ENCODE assay signal across 21 cellular contexts in the genomic region with DNA sequence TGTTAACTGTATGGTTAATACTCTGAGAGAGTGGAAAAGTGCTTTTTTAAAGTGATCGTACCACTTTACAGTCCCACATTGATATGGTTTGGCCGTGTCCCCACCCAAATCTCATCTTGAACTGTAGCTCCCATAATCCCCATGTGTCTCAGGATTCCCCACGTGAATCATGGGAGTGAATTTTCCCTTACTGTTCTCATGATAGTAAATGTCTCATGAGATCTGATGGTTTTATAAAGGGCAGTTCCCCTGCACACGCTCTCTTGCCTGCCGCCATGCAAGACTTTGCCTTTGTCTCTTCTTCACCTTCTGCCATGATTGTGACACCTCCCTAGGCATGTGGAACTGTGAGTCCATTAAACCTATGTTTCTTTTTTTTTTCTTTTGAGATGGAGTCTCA.
DNase-seq lines count a peak whose midpoint lies in the region; ATAC-seq, FAIRE-seq and TF ChIP-seq lines count a peak whose summit lies in the region.
"Had no signal": no experiment of that assay in that cellular context is flagged by ENCODE, and none has a peak within 500 bp of the region (broad histone marks: within the 10 kb centered on the region; RNA-seq: fewer than 3 reads in every experiment).

No MANE protein-coding gene starts in this region.

- H2AFZ ChIP-seq in K562 (ENCODE audit: low read depth, low read length), result no peak overlapping the region
- H2AFZ ChIP-seq: GM23248 had no signal

- TF ChIP-seq RAD21 in K562 (CRISPR knock-in tag; conservative IDR thresholded peaks at IDR 0.05 in 1 of 2, IDR thresholded peaks at IDR 0.05 in 1 of 2), result no peak

- in situ Hi-C loops in K562 (cut with MboI), result no loop called here

- no peak overlapping the region for H3K4me2 ChIP-seq in K562 (ENCODE audit: insufficient read depth, low read length)
- H3K4me2 ChIP-seq: BLaER1 treated with 17β-estradiol and CSF1 and Interleukin-3, amounts not matched to agents 10 nM and 100 nM had no signal

- no peaks in the 10 kb centered on the region for H3K9me1 ChIP-seq in K562 (ENCODE audit: control insufficient read depth, insufficient read depth, low read length)

- peak overlapping the region in 2 of 3 experiments; percentile 61 to 70 for H3K27ac Mint-ChIP-seq in nephron
- H3K27ac Mint-ChIP-seq: B cell; CD4-positive, alpha-beta memory T cell had no signal

- peaks cover 14% of the 10 kb centered on the region for H3K36me3 Mint-ChIP-seq in nephron (ENCODE audit: low read depth)

- no peaks in the 10 kb centered on the region for H3K9me3 ChIP-seq in K562 (replicated peaks; ENCODE audit: control insufficient read depth, insufficient read depth, low read depth, low read length)

- H3K36me3 ChIP-seq in K562 (ENCODE audit: control insufficient read depth, insufficient read depth, low read length), result no peaks in the 10 kb centered on the region

- no peak for FAIRE-seq in K562 (lab: Jason Lieb, UNC)
- FAIRE-seq: A204.1, GM12892, H1 had no signal

- no peak for TF ChIP-seq EP300 in K562 (IDR thresholded peaks at IDR 0.05; ENCODE audit: low read length)

- 87% methylated on average over 5 of the region's 5 CpGs for WGBS in K562 (ENCODE audit: insufficient coverage, low coverage, missing lambda C conversion rate)

- H3K4me1 ChIP-seq in K562 (replicated peaks in 1 of 2; ENCODE audit: control insufficient read depth in 2 of 2, insufficient read depth in 2 of 2, low read length in 2 of 2), result peaks cover 0 to 13% of the 10 kb centered on the region in 2 experiments; a peak in 3 of 5 replicates

- H3K79me2 ChIP-seq in K562 (ENCODE audit: control insufficient read depth, insufficient read depth, low read length), result peaks cover 87% of the 10 kb centered on the region

- CTCF ChIA-PET in K562 (lab: Yijun Ruan, JAX; ENCODE audit: low intra/inter-chr PET ratio), result no interaction called here

- H3K4me3 Mint-ChIP-seq in nephron, result no peak overlapping the region
- H3K4me3 Mint-ChIP-seq: B cell; CD4-positive, alpha-beta memory T cell had no signal

- DNase-seq in K562 (ENCODE audit: extremely low read depth in 1 of 4, low spot score in 3 of 4), result no peak
- no peak for DNase-seq in NCI-H2029 (lab: John Stamatoyannopoulos, UW)
- no peak for DNase-seq in NCI-H1105 (lab: John Stamatoyannopoulos, UW)
- DNase-seq: Calu3; CD4-positive, alpha-beta memory T cell; COR-L47; DMS53; DMS79 treated with DMSO at 0.1 percent for 48 hours; GF-D8; GM23248; H7; HCEC 1CT had no signal

- ATAC-seq in K562 (no peak), GM21447 (IDR thresholded peaks at IDR 0.05; ENCODE audit: unreplicated experiment) (no peak)

- intact Hi-C loops in K562 (cut with micrococcal nuclease), result no loop called here

- H3K27ac ChIP-seq in C4-2B, result 0 out of 2 replicates have a peak overlapping the region, but pooled peaks have one; percentile 21
- no peak overlapping the region for H3K27ac ChIP-seq in K562 (ENCODE audit: extremely low read depth, low read depth, low read length)
- H3K27ac ChIP-seq: 22Rv1; BLaER1 treated with 17β-estradiol and CSF1 and Interleukin-3, amounts not matched to agents 10 nM and 100 nM; GM23248 had no signal

- no peaks in the 10 kb centered on the region for H3K27me3 ChIP-seq in K562 (ENCODE audit: control insufficient read depth in 2 of 2, insufficient read depth in 2 of 2, low read length in 2 of 2)
- H3K27me3 ChIP-seq: BLaER1 treated with 17β-estradiol and CSF1 and Interleukin-3, amounts not matched to agents 10 nM and 100 nM had no signal

- no TSS peak for BruUV-seq in K562 (replicated peaks; lab: Mats Ljungman, UMichigan)

- H3K4me1 Mint-ChIP-seq in nephron, result peaks cover 58% of the 10 kb centered on the region

- peaks cover 3% of the 10 kb centered on the region for H3K9me3 Mint-ChIP-seq in nephron

- H3K9ac ChIP-seq in K562 (ENCODE audit: insufficient read depth in 1 of 2, low read depth in 2 of 2, low read length in 2 of 2), result no peak overlapping the region
- H3K9ac ChIP-seq: BLaER1 treated with 17β-estradiol and CSF1 and Interleukin-3, amounts not matched to agents 10 nM and 100 nM; GM23248 had no signal

- no peak for TF ChIP-seq POLR2A in K562 (conservative IDR thresholded peaks at IDR 0.05)

- TF ChIP-seq CTCF in C4-2B (conservative IDR thresholded peaks at IDR 0.05) (no peak), K562 (IDR thresholded peaks at IDR 0.05 in 2 of 3, conservative IDR thresholded peaks at IDR 0.05 in 1 of 3; ENCODE audit: insufficient read depth in 2 of 3, low read depth in 1 of 3, low read length in 3 of 3) (no peak), nephron (IDR thresholded peaks at IDR 0.05; ENCODE audit: unreplicated experiment in 3 of 3) (no peak)

- POLR2A ChIA-PET in K562 (lab: Yijun Ruan, JAX), result no interaction called here

- H4K20me1 ChIP-seq in K562 (replicated peaks; ENCODE audit: control insufficient read depth, insufficient read depth, low read length), result peaks cover 6% of the 10 kb centered on the region; the same call in 1 of the 2 replicates

- H3K4me3 ChIP-seq in K562, result no peak overlapping the region
- H3K4me3 ChIP-seq: BLaER1 treated with 17β-estradiol and CSF1 and Interleukin-3, amounts not matched to agents 10 nM and 100 nM; GM23248 had no signal

- H3K27me3 Mint-ChIP-seq in nephron (ENCODE audit: low read depth), result no peaks in the 10 kb centered on the region
- H3K27me3 Mint-ChIP-seq: B cell; CD4-positive, alpha-beta memory T cell had no signal

TF ChIP-seq in K562, 482 proteins besides CTCF, POLR2A, EP300 and RAD21 (continues in another document):
- TF ChIP-seq, protein P1, sequence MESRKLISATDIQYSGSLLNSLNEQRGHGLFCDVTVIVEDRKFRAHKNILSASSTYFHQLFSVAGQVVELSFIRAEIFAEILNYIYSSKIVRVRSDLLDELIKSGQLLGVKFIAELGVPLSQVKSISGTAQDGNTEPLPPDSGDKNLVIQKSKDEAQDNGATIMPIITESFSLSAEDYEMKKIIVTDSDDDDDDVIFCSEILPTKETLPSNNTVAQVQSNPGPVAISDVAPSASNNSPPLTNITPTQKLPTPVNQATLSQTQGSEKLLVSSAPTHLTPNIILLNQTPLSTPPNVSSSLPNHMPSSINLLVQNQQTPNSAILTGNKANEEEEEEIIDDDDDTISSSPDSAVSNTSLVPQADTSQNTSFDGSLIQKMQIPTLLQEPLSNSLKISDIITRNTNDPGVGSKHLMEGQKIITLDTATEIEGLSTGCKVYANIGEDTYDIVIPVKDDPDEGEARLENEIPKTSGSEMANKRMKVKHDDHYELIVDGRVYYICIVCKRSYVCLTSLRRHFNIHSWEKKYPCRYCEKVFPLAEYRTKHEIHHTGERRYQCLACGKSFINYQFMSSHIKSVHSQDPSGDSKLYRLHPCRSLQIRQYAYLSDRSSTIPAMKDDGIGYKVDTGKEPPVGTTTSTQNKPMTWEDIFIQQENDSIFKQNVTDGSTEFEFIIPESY (CRISPR knock-in tag; IDR thresholded peaks at IDR 0.05), result peak; percentile 63; the same call in 1 of the 2 replicates
- TF ChIP-seq TAF7 (tag; IDR thresholded peaks at IDR 0.05), result no peak
- TF ChIP-seq CCNT2 (IDR thresholded peaks at IDR 0.05; ENCODE audit: borderline replicate concordance, extremely low read depth, insufficient read length, low read depth, low read length), result no peak
- no peak for TF ChIP-seq KDM5B (IDR thresholded peaks at IDR 0.05; ENCODE audit: insufficient replicate concordance, low read depth, low read length)
- no peak for TF ChIP-seq ZNF280B (CRISPR knock-in tag; IDR thresholded peaks at IDR 0.05)
- TF ChIP-seq DACH1 (IDR thresholded peaks at IDR 0.05; ENCODE audit: partially characterized antibody), result no peak
- TF ChIP-seq MECOM (CRISPR knock-in tag; IDR thresholded peaks at IDR 0.05), result no peak
- TF ChIP-seq, protein P2, sequence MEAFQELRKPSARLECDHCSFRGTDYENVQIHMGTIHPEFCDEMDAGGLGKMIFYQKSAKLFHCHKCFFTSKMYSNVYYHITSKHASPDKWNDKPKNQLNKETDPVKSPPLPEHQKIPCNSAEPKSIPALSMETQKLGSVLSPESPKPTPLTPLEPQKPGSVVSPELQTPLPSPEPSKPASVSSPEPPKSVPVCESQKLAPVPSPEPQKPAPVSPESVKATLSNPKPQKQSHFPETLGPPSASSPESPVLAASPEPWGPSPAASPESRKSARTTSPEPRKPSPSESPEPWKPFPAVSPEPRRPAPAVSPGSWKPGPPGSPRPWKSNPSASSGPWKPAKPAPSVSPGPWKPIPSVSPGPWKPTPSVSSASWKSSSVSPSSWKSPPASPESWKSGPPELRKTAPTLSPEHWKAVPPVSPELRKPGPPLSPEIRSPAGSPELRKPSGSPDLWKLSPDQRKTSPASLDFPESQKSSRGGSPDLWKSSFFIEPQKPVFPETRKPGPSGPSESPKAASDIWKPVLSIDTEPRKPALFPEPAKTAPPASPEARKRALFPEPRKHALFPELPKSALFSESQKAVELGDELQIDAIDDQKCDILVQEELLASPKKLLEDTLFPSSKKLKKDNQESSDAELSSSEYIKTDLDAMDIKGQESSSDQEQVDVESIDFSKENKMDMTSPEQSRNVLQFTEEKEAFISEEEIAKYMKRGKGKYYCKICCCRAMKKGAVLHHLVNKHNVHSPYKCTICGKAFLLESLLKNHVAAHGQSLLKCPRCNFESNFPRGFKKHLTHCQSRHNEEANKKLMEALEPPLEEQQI (IDR thresholded peaks at IDR 0.05), result peak; percentile 38; the same call in 1 of the 2 replicates
- TF ChIP-seq EHMT2 (IDR thresholded peaks at IDR 0.05), result peak; percentile 19; the same call in 1 of the 2 replicates
- TF ChIP-seq ZBTB9 (CRISPR knock-in tag; IDR thresholded peaks at IDR 0.05), result no peak
- peak; percentile 69; the same call in 1 of the 2 replicates for TF ChIP-seq CC2D1A (IDR thresholded peaks at IDR 0.05)
